1 cellular context compared by ENCODE assay signal in the genomic region with DNA sequence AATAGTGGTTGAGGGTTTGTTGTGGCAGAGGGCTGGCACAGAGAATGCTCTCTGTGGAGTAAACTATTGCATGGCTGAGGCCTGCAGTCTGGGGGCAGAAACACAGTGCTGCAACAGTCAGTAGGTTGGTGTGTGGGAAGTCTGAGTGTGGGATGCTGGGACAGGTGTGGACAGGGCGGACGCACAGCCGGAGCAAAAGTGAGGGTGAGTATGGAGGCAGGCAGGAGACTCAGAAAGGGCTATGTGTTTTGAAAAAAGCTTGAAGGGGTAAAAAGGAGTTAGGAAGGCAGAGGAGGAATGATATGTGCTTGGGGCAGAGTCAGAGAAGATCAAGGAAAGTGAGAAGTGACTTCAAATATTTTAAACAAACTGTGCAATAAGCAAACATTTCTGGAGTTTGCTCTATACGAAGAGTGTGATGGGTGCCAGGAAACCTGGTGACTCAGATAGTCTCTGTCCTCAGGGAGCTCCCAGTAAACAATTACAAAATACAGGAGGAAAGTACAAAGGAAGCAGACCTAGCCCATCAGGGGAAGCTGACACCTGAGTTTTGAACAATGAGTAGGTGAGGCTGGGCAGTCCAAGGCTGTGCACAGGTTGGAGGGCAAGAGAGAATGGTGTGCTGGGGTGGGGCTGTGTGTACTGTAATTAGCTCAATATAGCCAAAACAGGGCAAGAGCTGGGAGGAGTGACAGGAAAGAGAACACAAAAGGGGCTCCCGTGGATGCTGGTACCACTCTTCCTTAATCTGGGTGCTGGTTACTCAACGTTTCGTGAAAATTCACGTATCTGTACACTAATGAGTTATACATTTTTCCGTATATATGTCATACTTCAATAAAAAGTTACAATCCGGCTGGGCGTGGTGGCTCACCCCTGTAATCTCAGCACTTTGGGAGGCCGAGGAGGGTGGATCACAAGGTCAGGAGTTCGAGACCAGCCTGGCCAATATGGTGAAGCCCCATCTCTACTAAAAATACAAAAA.
TF ChIP-seq lines count a peak whose summit lies in the region.

No MANE protein-coding gene starts in this region.

TF ChIP-seq in H1, 55 proteins besides CTCF, POLR2A, EP300 and RAD21 (continued from another document):
- TF ChIP-seq CTBP2 (IDR thresholded peaks at IDR 0.05; ENCODE audit: borderline replicate concordance, insufficient read depth, insufficient read length, low read length): no peak
- TF ChIP-seq SIRT6 (IDR thresholded peaks at IDR 0.05; ENCODE audit: low read length): no peak
- TF ChIP-seq ZNF274 (IDR thresholded peaks at IDR 0.05; ENCODE audit: borderline replicate concordance, extremely low read depth, low read length): no peak
- TF ChIP-seq NANOG (IDR thresholded peaks at IDR 0.05; ENCODE audit: insufficient read depth, low read depth, low read length, poor library complexity, severe bottlenecking): no peak
- no peak for TF ChIP-seq BCL11A (IDR thresholded peaks at IDR 0.05; ENCODE audit: low read depth in 2 of 2, low read length in 2 of 2)
- TF ChIP-seq, protein P1, sequence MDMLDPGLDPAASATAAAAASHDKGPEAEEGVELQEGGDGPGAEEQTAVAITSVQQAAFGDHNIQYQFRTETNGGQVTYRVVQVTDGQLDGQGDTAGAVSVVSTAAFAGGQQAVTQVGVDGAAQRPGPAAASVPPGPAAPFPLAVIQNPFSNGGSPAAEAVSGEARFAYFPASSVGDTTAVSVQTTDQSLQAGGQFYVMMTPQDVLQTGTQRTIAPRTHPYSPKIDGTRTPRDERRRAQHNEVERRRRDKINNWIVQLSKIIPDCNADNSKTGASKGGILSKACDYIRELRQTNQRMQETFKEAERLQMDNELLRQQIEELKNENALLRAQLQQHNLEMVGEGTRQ (IDR thresholded peaks at IDR 0.05; ENCODE audit: low read length): no peak
- no peak for TF ChIP-seq KDM5A (IDR thresholded peaks at IDR 0.05; ENCODE audit: low read length)
- TF ChIP-seq GTF2F1 (IDR thresholded peaks at IDR 0.05; ENCODE audit: borderline replicate concordance, low read depth, low read length): no peak
- TF ChIP-seq, protein P2, sequence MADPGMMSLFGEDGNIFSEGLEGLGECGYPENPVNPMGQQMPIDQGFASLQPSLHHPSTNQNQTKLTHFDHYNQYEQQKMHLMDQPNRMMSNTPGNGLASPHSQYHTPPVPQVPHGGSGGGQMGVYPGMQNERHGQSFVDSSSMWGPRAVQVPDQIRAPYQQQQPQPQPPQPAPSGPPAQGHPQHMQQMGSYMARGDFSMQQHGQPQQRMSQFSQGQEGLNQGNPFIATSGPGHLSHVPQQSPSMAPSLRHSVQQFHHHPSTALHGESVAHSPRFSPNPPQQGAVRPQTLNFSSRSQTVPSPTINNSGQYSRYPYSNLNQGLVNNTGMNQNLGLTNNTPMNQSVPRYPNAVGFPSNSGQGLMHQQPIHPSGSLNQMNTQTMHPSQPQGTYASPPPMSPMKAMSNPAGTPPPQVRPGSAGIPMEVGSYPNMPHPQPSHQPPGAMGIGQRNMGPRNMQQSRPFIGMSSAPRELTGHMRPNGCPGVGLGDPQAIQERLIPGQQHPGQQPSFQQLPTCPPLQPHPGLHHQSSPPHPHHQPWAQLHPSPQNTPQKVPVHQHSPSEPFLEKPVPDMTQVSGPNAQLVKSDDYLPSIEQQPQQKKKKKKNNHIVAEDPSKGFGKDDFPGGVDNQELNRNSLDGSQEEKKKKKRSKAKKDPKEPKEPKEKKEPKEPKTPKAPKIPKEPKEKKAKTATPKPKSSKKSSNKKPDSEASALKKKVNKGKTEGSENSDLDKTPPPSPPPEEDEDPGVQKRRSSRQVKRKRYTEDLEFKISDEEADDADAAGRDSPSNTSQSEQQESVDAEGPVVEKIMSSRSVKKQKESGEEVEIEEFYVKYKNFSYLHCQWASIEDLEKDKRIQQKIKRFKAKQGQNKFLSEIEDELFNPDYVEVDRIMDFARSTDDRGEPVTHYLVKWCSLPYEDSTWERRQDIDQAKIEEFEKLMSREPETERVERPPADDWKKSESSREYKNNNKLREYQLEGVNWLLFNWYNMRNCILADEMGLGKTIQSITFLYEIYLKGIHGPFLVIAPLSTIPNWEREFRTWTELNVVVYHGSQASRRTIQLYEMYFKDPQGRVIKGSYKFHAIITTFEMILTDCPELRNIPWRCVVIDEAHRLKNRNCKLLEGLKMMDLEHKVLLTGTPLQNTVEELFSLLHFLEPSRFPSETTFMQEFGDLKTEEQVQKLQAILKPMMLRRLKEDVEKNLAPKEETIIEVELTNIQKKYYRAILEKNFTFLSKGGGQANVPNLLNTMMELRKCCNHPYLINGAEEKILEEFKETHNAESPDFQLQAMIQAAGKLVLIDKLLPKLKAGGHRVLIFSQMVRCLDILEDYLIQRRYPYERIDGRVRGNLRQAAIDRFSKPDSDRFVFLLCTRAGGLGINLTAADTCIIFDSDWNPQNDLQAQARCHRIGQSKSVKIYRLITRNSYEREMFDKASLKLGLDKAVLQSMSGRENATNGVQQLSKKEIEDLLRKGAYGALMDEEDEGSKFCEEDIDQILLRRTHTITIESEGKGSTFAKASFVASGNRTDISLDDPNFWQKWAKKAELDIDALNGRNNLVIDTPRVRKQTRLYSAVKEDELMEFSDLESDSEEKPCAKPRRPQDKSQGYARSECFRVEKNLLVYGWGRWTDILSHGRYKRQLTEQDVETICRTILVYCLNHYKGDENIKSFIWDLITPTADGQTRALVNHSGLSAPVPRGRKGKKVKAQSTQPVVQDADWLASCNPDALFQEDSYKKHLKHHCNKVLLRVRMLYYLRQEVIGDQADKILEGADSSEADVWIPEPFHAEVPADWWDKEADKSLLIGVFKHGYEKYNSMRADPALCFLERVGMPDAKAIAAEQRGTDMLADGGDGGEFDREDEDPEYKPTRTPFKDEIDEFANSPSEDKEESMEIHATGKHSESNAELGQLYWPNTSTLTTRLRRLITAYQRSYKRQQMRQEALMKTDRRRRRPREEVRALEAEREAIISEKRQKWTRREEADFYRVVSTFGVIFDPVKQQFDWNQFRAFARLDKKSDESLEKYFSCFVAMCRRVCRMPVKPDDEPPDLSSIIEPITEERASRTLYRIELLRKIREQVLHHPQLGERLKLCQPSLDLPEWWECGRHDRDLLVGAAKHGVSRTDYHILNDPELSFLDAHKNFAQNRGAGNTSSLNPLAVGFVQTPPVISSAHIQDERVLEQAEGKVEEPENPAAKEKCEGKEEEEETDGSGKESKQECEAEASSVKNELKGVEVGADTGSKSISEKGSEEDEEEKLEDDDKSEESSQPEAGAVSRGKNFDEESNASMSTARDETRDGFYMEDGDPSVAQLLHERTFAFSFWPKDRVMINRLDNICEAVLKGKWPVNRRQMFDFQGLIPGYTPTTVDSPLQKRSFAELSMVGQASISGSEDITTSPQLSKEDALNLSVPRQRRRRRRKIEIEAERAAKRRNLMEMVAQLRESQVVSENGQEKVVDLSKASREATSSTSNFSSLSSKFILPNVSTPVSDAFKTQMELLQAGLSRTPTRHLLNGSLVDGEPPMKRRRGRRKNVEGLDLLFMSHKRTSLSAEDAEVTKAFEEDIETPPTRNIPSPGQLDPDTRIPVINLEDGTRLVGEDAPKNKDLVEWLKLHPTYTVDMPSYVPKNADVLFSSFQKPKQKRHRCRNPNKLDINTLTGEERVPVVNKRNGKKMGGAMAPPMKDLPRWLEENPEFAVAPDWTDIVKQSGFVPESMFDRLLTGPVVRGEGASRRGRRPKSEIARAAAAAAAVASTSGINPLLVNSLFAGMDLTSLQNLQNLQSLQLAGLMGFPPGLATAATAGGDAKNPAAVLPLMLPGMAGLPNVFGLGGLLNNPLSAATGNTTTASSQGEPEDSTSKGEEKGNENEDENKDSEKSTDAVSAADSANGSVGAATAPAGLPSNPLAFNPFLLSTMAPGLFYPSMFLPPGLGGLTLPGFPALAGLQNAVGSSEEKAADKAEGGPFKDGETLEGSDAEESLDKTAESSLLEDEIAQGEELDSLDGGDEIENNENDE (IDR thresholded peaks at IDR 0.05; ENCODE audit: insufficient replicate concordance, low read length): no peak
